ENCODE assay signal across 8 cellular contexts in genomic region chr10:14751576-14752330, GRCh38. TPM values are rescaled to one million over a fixed set of nuclear protein-coding genes. Genes with fewer than 3 reads are reported as not detected.
DNase-seq lines count a peak whose midpoint lies in the region; ATAC-seq and TF ChIP-seq lines count a peak whose summit lies in the region.

No MANE protein-coding gene starts in this region.

- H3K36me3 ChIP-seq in thymus (ENCODE audit: control insufficient read depth, insufficient read depth): no peaks in the 10 kb centered on the region

- DNase-seq in activated B cell treated with CpG ODN at 0.5 μM for 24 hours (no peak), RKO (ENCODE audit: low spot score) (no peak), chondrocyte (ENCODE audit: low spot score) (no peak)
- DNase-seq in activated CD4-positive, alpha-beta T cell treated with anti-CD3 and anti-CD28 coated beads for 48 hours: no peak

- H3K4me3 ChIP-seq in thymus (ENCODE audit: low read length): no peak overlapping the region

- H3K27me3 ChIP-seq in layer of hippocampus (ENCODE audit: control insufficient read depth, insufficient read depth, low read length) (no peaks in the 10 kb centered on the region), thymus (ENCODE audit: control insufficient read depth, insufficient read depth) (no peaks in the 10 kb centered on the region)

- H3K9me3 Mint-ChIP-seq in activated B cell treated with CpG ODN at 0.5 μM for 24 hours (no peaks in the 10 kb centered on the region), chondrocyte (ENCODE audit: low read depth) (peaks cover 7% of the 10 kb centered on the region)

- no peaks in the 10 kb centered on the region for H3K4me1 ChIP-seq in thymus (ENCODE audit: control insufficient read depth, insufficient read depth, low read length)

- CTCF ChIA-PET in activated B cell treated with CpG ODN at 0.5 μM for 24 hours (lab: Charles Lee): interaction anchor here (0.9 to 1.7 kb wide), 6 partner anchors 9 to 215 kb away, joined by 3 to 11 read pairs (median 4); no protein-coding TSS in a partner anchor

- H3K9me3 ChIP-seq in thymus (ENCODE audit: control insufficient read depth): no peaks in the 10 kb centered on the region

- H3K4me1 Mint-ChIP-seq in activated B cell treated with CpG ODN at 0.5 μM for 24 hours (peaks cover 67% of the 10 kb centered on the region), chondrocyte (ENCODE audit: low read depth) (no peaks in the 10 kb centered on the region)

- H3K36me3 Mint-ChIP-seq in activated B cell treated with CpG ODN at 0.5 μM for 24 hours (ENCODE audit: low read depth) (no peaks in the 10 kb centered on the region), chondrocyte (ENCODE audit: low read depth) (peaks cover 3% of the 10 kb centered on the region)

- POLR2A ChIA-PET in activated B cell treated with CpG ODN at 0.5 μM for 24 hours (lab: Charles Lee): interaction anchor here (0.8 to 6.6 kb wide), 18 partner anchors 9 to 208 kb away, joined by 3 to 105 read pairs (median 6); partner anchors contain the start of genes CDNF, HSPA14, MEIG1 and MSANTD7

- H3K27ac Mint-ChIP-seq in activated B cell treated with CpG ODN at 0.5 μM for 24 hours (peak overlapping the region; percentile 97), chondrocyte (ENCODE audit: unreplicated experiment) (no peak overlapping the region)

- peak; percentile 83 for ATAC-seq in HG02610 (IDR thresholded peaks at IDR 0.05; ENCODE audit: unreplicated experiment)
- ATAC-seq in activated B cell treated with CpG ODN at 0.5 μM for 24 hours (ENCODE audit: low read depth): peak; percentile 78
- ATAC-seq in GM19324 (IDR thresholded peaks at IDR 0.05; ENCODE audit: low FRiP score, unreplicated experiment): no peak

- intact Hi-C loops in activated B cell treated with CpG ODN at 0.5 μM for 24 hours (cut with micrococcal nuclease): loop anchor here (1.0 to 5.0 kb wide), 6 partner anchors 8 to 964 kb away; partner anchors contain the start of gene RPP38

- TF ChIP-seq CTCF in activated B cell treated with CpG ODN at 0.5 μM for 24 hours (IDR thresholded peaks at IDR 0.05) (no peak), chondrocyte (IDR thresholded peaks at IDR 0.05) (no peak)

- H3K27me3 Mint-ChIP-seq in activated B cell treated with CpG ODN at 0.5 μM for 24 hours (no peaks in the 10 kb centered on the region), chondrocyte (ENCODE audit: low read depth) (peaks cover 3% of the 10 kb centered on the region)

- H3K27ac ChIP-seq in layer of hippocampus (ENCODE audit: low read depth, low read length) (peak overlapping the region; percentile 16), thymus (ENCODE audit: low read depth) (peak overlapping the region; percentile 42)

- H3K4me3 Mint-ChIP-seq in activated B cell treated with CpG ODN at 0.5 μM for 24 hours: peak overlapping the region; percentile 70
- no peak overlapping the region for H3K4me3 Mint-ChIP-seq in chondrocyte (ENCODE audit: unreplicated experiment)

- 77% methylated on average over 9 of the region's 9 CpGs for WGBS in thymus

RNA-seq across cellular contexts. Expression of gene FAM107B, which starts 22.9 kb away (rescaled TPM):
- total RNA-seq in activated B cell treated with CpG ODN at 0.5 μM for 24 hours (263 and 286 TPM in 2 replicates), chondrocyte (13.8 to 29.6 TPM (median 29.1 TPM) in 3 replicates)
- polyA plus RNA-seq in thymus: 52.3 TPM
